In genomic region chr6:12245360-12245759, GRCh38 we compare ENCODE assay signal across 20 cellular contexts. TPM values are rescaled to one million over a fixed set of nuclear protein-coding genes. Genes with fewer than 3 reads are reported as not detected.
DNase-seq lines count a peak whose midpoint lies in the region; ATAC-seq, FAIRE-seq and TF ChIP-seq lines count a peak whose summit lies in the region.
"Had no signal": no experiment of that assay in that cellular context is flagged by ENCODE, and none has a peak within 500 bp of the region (broad histone marks: within the 10 kb centered on the region; RNA-seq: fewer than 3 reads in every experiment).

No MANE protein-coding gene starts in this region.

- no peaks in the 10 kb centered on the region for H3K9me1 ChIP-seq in K562 (ENCODE audit: control insufficient read depth, insufficient read depth, low read length)

- H3K4me3 Mint-ChIP-seq in HFFc6 = no peak overlapping the region
- no peak overlapping the region for H3K4me3 Mint-ChIP-seq in nephron progenitor cell
- H3K4me3 Mint-ChIP-seq: CD4-positive, alpha-beta T cell; IgD-negative memory B cell had no signal

- TF ChIP-seq RAD21 in A549 (conservative IDR thresholded peaks at IDR 0.05 in 1 of 2, IDR thresholded peaks at IDR 0.05 in 1 of 2) = no peak
- no peak for TF ChIP-seq RAD21 in K562 (CRISPR knock-in tag; conservative IDR thresholded peaks at IDR 0.05 in 1 of 2, IDR thresholded peaks at IDR 0.05 in 1 of 2)

- no peaks in the 10 kb centered on the region for H4K20me1 ChIP-seq in K562 (replicated peaks; ENCODE audit: control insufficient read depth, insufficient read depth, low read length)
- H4K20me1 ChIP-seq: BLaER1 had no signal

- H3K9me3 Mint-ChIP-seq in HFFc6 (no peaks in the 10 kb centered on the region), nephron progenitor cell (no peaks in the 10 kb centered on the region)
- H3K9me3 Mint-ChIP-seq: CD4-positive, alpha-beta T cell; IgD-negative memory B cell had no signal

- H3K79me2 ChIP-seq in K562 (ENCODE audit: control insufficient read depth, insufficient read depth, low read length) = no peaks in the 10 kb centered on the region

- TF ChIP-seq CTCF in A549 (IDR thresholded peaks at IDR 0.05) (no peak), HFFc6 (IDR thresholded peaks at IDR 0.05) (no peak), K562 (IDR thresholded peaks at IDR 0.05 in 2 of 3, conservative IDR thresholded peaks at IDR 0.05 in 1 of 3; ENCODE audit: insufficient read depth in 2 of 3, low read depth in 1 of 3, low read length in 3 of 3) (no peak), nephron progenitor cell (IDR thresholded peaks at IDR 0.05) (no peak)

- BruUV-seq in K562 (replicated peaks; lab: Mats Ljungman, UMichigan) = no TSS peak

- H3K4me2 ChIP-seq in A549 (peak overlapping the region; percentile 51), K562 (ENCODE audit: insufficient read depth, low read length) (no peak overlapping the region)
- H3K4me2 ChIP-seq: BLaER1 had no signal

- H3K9me3 ChIP-seq in A549 = no peaks in the 10 kb centered on the region
- H3K9me3 ChIP-seq in K562 (replicated peaks; ENCODE audit: control insufficient read depth, insufficient read depth, low read depth, low read length) = no peaks in the 10 kb centered on the region
- H3K9me3 ChIP-seq: BLaER1, SJSA1 had no signal

- DNase-seq in A549 (ENCODE audit: low read depth in 1 of 2, low spot score in 1 of 2) = no peak
- DNase-seq in HFFc6 = no peak
- DNase-seq in K562 (ENCODE audit: extremely low read depth in 1 of 4, low spot score in 3 of 4) = no peak
- DNase-seq in nephron progenitor cell = no peak
- no peak for DNase-seq in left colon
- DNase-seq in dedifferentiated amniotic fluid mesenchymal stem cell (ENCODE audit: extremely low spot score) = no peak
- DNase-seq in NCI-H1694 (lab: John Stamatoyannopoulos, UW) = no peak
- DNase-seq: CD4-positive, alpha-beta T cell; NCI-H1092; NCI-H1417 treated with DMSO at 0.1 percent for 48 hours; NCI-H446 treated with DMSO at 0.1 percent for 48 hours; NCI-H526; NCI-H82; Right ventricle myocardium superior; RPMI8226 had no signal

- WGBS in A549 (ENCODE audit: missing lambda C conversion rate) = 50% methylated on average over 1 of the region's 1 CpG
- 0% methylated on average over 1 of the region's 1 CpG for WGBS in K562 (ENCODE audit: insufficient coverage, low coverage, missing lambda C conversion rate)

- in situ Hi-C loops in K562 (cut with MboI) = no loop called here

- no peak overlapping the region for H3K9ac ChIP-seq in K562 (ENCODE audit: insufficient read depth in 1 of 2, low read depth in 2 of 2, low read length in 2 of 2)
- H3K9ac ChIP-seq: BLaER1 had no signal

- POLR2A ChIA-PET in A549 (lab: Yijun Ruan, JAX) = no interaction called here
- POLR2A ChIA-PET in K562 (lab: Yijun Ruan, JAX) = no interaction called here

- TF ChIP-seq POLR2A in A549 (IDR thresholded peaks at IDR 0.05; ENCODE audit: low read length) (no peak), K562 (conservative IDR thresholded peaks at IDR 0.05) (no peak)

- ATAC-seq in A549 (no peak; a peak in 2 of 6 replicates), K562 (no peak), left colon (no peak)

- H3K27ac ChIP-seq in A549 (0 out of 6 replicates have a peak overlapping the region, but pooled peaks of 1 of the 2 experiments have one; percentile 10), K562 (ENCODE audit: extremely low read depth, low read depth, low read length) (no peak overlapping the region)
- H3K27ac ChIP-seq: BLaER1, SJSA1 had no signal

- no peak overlapping the region for H2AFZ ChIP-seq in K562 (ENCODE audit: low read depth, low read length)

- H3K36me3 ChIP-seq in K562 (ENCODE audit: control insufficient read depth, insufficient read depth, low read length) = no peaks in the 10 kb centered on the region
- H3K36me3 ChIP-seq: BLaER1, SJSA1 had no signal

- no peaks in the 10 kb centered on the region for H3K27me3 ChIP-seq in K562 (ENCODE audit: control insufficient read depth in 2 of 2, insufficient read depth in 2 of 2, low read length in 2 of 2)
- H3K27me3 ChIP-seq: BLaER1, SJSA1 had no signal

- no peaks in the 10 kb centered on the region for H3K36me3 Mint-ChIP-seq in HFFc6 (ENCODE audit: low read depth)
- H3K36me3 Mint-ChIP-seq in nephron progenitor cell (ENCODE audit: low read depth) = no peaks in the 10 kb centered on the region

- H3K4me3 ChIP-seq in A549 (no peak overlapping the region), K562 (no peak overlapping the region)
- H3K4me3 ChIP-seq: BLaER1, SJSA1 had no signal

- peak overlapping the region; percentile 17; the same call in 1 of the 2 replicates for H3K27ac Mint-ChIP-seq in HFFc6
- peak overlapping the region; percentile 55 for H3K27ac Mint-ChIP-seq in nephron progenitor cell
- H3K27ac Mint-ChIP-seq: CD4-positive, alpha-beta T cell; IgD-negative memory B cell had no signal

- H3K27me3 Mint-ChIP-seq in HFFc6 (ENCODE audit: insufficient read depth) (no peaks in the 10 kb centered on the region), nephron progenitor cell (ENCODE audit: low read depth, poor library complexity) (peaks cover 9% of the 10 kb centered on the region)

- CTCF ChIA-PET in A549 (lab: Yijun Ruan, JAX) (interaction anchor here (0.6 to 0.9 kb wide), 4 partner anchors 12 to 358 kb away, joined by 3 read pairs; no protein-coding TSS in a partner anchor), K562 (lab: Yijun Ruan, JAX; ENCODE audit: low intra/inter-chr PET ratio) (no interaction called here)

- intact Hi-C loops in K562 (cut with micrococcal nuclease) (no loop called here), left colon (cut with DNase I, micrococcal nuclease) (no loop called here)

- peaks cover 37% of the 10 kb centered on the region for H3K4me1 Mint-ChIP-seq in HFFc6 (ENCODE audit: low read depth)
- peaks cover 10% of the 10 kb centered on the region for H3K4me1 Mint-ChIP-seq in nephron progenitor cell

- FAIRE-seq in A549 (lab: Jason Lieb, UNC) = no peak
- no peak for FAIRE-seq in K562 (lab: Jason Lieb, UNC)
- FAIRE-seq: D721Med, GM18507 had no signal

- peaks cover 24% of the 10 kb centered on the region for H3K4me1 ChIP-seq in A549
- no peaks in the 10 kb centered on the region for H3K4me1 ChIP-seq in K562 (replicated peaks in 1 of 2; ENCODE audit: control insufficient read depth in 2 of 2, insufficient read depth in 2 of 2, low read length in 2 of 2)
- H3K4me1 ChIP-seq: BLaER1 had no signal

- TF ChIP-seq EP300 in A549 (IDR thresholded peaks at IDR 0.05) (no peak), K562 (IDR thresholded peaks at IDR 0.05; ENCODE audit: low read length) (no peak)

TF ChIP-seq in A549, 52 proteins besides CTCF, POLR2A, EP300 and RAD21 (continues in another document):
- TF ChIP-seq RFX5 (IDR thresholded peaks at IDR 0.05) (no peak), E2F6 (IDR thresholded peaks at IDR 0.05; ENCODE audit: borderline replicate concordance, low read depth) (no peak), ESRRA (IDR thresholded peaks at IDR 0.05; ENCODE audit: borderline replicate concordance, low read length) (no peak), PHF8 (IDR thresholded peaks at IDR 0.05; ENCODE audit: borderline replicate concordance, low read depth) (no peak)

RNA-seq across cellular contexts. Expression of gene EDN1, which starts 44.8 kb away (rescaled TPM):
- 67.1 and 87.4 TPM in 2 replicates for polyA plus RNA-seq in A549 (2011; rRNA removed)
- 41.2 and 42.5 TPM in 2 replicates for polyA plus RNA-seq in A549 (2012; cell fraction: cytosol; rRNA removed)
- 54.7 and 61.3 TPM in 2 replicates for polyA plus RNA-seq in A549 (2012; cell fraction: nucleus; rRNA removed)
- 33.2 to 34.3 TPM (median 33.5 TPM) in 3 replicates for polyA plus RNA-seq in A549 (2017; fragmentation: RNase III; extraction: RNeasy Plus Mini Kit Qiagen cat#74134 plus additional on column Dnase treatment)
- 40.1 and 44.8 TPM in 2 replicates for polyA minus RNA-seq in A549 (2011; rRNA and poly(A)+ RNA removed)
- 1 to 10 TPM; 2.6 to 7.4 (median 3.7) TPM for total RNA-seq in HFFc6 (2021; fragmentation: NEBNext Ultra II Directional; extraction: Animal tissue kit (Norgen Biotek cat#: 25700))
- total RNA-seq in K562 (2011; cell fraction: chromatin; rRNA removed; ENCODE audit: low replicate concordance) = not detected in 2 replicates
- not detected in 2 replicates for total RNA-seq in K562 (2011; cell fraction: nucleolus; rRNA removed)
- total RNA-seq in K562 (2011; cell fraction: nucleoplasm; rRNA removed) = not detected in 2 replicates
- total RNA-seq in K562 (2014; rRNA removed) = not detected in 2 replicates
- total RNA-seq in K562 (2014; rRNA removed; fragmentation: Illumina TruSeq; extraction: Trizol) = not detected in 2 replicates
- 0.08 TPM in 1 of 2 replicates, not detected in the other for total RNA-seq in K562 (2015; rRNA removed; fragmentation: Illumina TruSeq; extraction: Trizol)
- not detected in 2 replicates for total RNA-seq in K562 (2021)
- 0.03 TPM in 1 of 2 replicates, not detected in the other for polyA plus RNA-seq in K562 (2011; rRNA removed)
- 0.06 and 0.07 TPM in 2 replicates for polyA plus RNA-seq in K562 (2011; cell fraction: cytosol; rRNA removed)
- 0.10 and 0.25 TPM in 2 replicates for polyA plus RNA-seq in K562 (2011; cell fraction: nucleus; rRNA removed)
- 0.05 and 0.10 TPM in 2 replicates for polyA plus RNA-seq in K562 (2012)
- polyA plus RNA-seq in K562 (2014; fragmentation: Illumina TruSeq; extraction: Trizol) = 0.06 and 0.07 TPM in 2 replicates
- polyA plus RNA-seq in K562 (2014; fragmentation: Nextera tagmentation; extraction: Ambion mirVana) = not detected
- 0.07 TPM in 1 of 2 replicates, not detected in the other for polyA plus RNA-seq in K562 (2014; rRNA removed)
- polyA minus RNA-seq in K562 (2011; rRNA and poly(A)+ RNA removed) = not detected in 2 replicates
- polyA minus RNA-seq in K562 (2011; cell fraction: cytosol; rRNA and poly(A)+ RNA removed) = not detected in 2 replicates
- polyA minus RNA-seq in K562 (2011; cell fraction: nucleus; rRNA and poly(A)+ RNA removed) = not detected in 2 replicates
- total RNA-seq in left colon = 10 to 100 TPM; 16.8 to 24.8 TPM
- polyA plus RNA-seq: IgD-negative memory B cell had no signal
